ENCODE assay signal across 8 cellular contexts in genomic region chr19:17333611-17334413, GRCh38. TPM values are rescaled to one million over a fixed set of nuclear protein-coding genes. Genes with fewer than 3 reads are reported as not detected.
A peak's percentile ranks its signal among the peaks of the same experiment; 100 is the strongest.
DNase-seq lines count a peak whose midpoint lies in the region; ATAC-seq and TF ChIP-seq lines count a peak whose summit lies in the region.

No MANE protein-coding gene starts in this region.

- no peaks in the 10 kb centered on the region for H3K9me3 Mint-ChIP-seq in naive thymus-derived CD8-positive, alpha-beta T cell

- no peaks in the 10 kb centered on the region for H3K27me3 ChIP-seq in MG63
- no peaks in the 10 kb centered on the region for H3K27me3 ChIP-seq in effector memory CD4-positive, alpha-beta T cell (replicated peaks; ENCODE audit: control insufficient read depth, insufficient read depth, low read length, poor library complexity, severe bottlenecking)
- peaks cover 13% of the 10 kb centered on the region for H3K27me3 ChIP-seq in suprapubic skin

- H3K27ac ChIP-seq in effector memory CD4-positive, alpha-beta T cell (ENCODE audit: insufficient read depth, low read length, poor library complexity, severe bottlenecking) = peak overlapping the region; percentile 66
- peak overlapping the region; percentile 78 for H3K27ac ChIP-seq in suprapubic skin

- DNase-seq in GF-D8 (lab: John Stamatoyannopoulos, UW) = peak; percentile 24
- peak; percentile 57 for DNase-seq in MG63
- peak; percentile 81 to 84 for DNase-seq in activated CD4-positive, alpha-beta T cell treated with anti-CD3 and anti-CD28 coated beads, Interleukin-2, amount 50 U/mL, for 48 hours
- DNase-seq in effector memory CD4-positive, alpha-beta T cell = peak; percentile 44 to 61 (median 45)
- DNase-seq in naive thymus-derived CD8-positive, alpha-beta T cell = peak in 9 of 10 donors; percentile 36 to 79 (median 57)
- DNase-seq in suprapubic skin (ENCODE audit: low spot score in 2 of 2) = peak in 1 of 2 donors; percentile 76

- peak overlapping the region; percentile 69 for H3K4me3 ChIP-seq in MG63
- peak overlapping the region; percentile 81 for H3K4me3 ChIP-seq in effector memory CD4-positive, alpha-beta T cell (ENCODE audit: insufficient read depth, low read depth, low read length, poor library complexity, severe bottlenecking)
- peak overlapping the region; percentile 74 for H3K4me3 ChIP-seq in suprapubic skin

- no peaks in the 10 kb centered on the region for H3K27me3 Mint-ChIP-seq in naive thymus-derived CD8-positive, alpha-beta T cell

- WGBS in suprapubic skin = 31% methylated on average over 18 of the region's 52 CpGs

- no peak for TF ChIP-seq EP300 in suprapubic skin (IDR thresholded peaks at IDR 0.05)

- ATAC-seq in naive thymus-derived CD8-positive, alpha-beta T cell = peak; percentile 9 to 10
- no peak for ATAC-seq in HG03520 (IDR thresholded peaks at IDR 0.05; ENCODE audit: unreplicated experiment)
- ATAC-seq in GM21576 (IDR thresholded peaks at IDR 0.05; ENCODE audit: unreplicated experiment) = no peak

- POLR2A ChIA-PET in naive thymus-derived CD8-positive, alpha-beta T cell (lab: Charles Lee) = interaction anchor here (0.6 to 4.6 kb wide), 12 partner anchors 9 to 107 kb away, joined by 3 to 36 read pairs (median 4); partner anchors contain the start of genes ABHD8, BABAM1, DDA1 and MRPL34

- peaks cover 14 to 63% (median 50%) of the 10 kb centered on the region in 4 donors for H3K4me1 Mint-ChIP-seq in naive thymus-derived CD8-positive, alpha-beta T cell

- H3K36me3 ChIP-seq in MG63 (peaks cover 14% of the 10 kb centered on the region), suprapubic skin (no peaks in the 10 kb centered on the region)
- H3K36me3 ChIP-seq in effector memory CD4-positive, alpha-beta T cell (ENCODE audit: control insufficient read depth, insufficient read depth, low read length) = no peaks in the 10 kb centered on the region

- no peak for TF ChIP-seq CTCF in suprapubic skin (IDR thresholded peaks at IDR 0.05)

- TF ChIP-seq POLR2A in suprapubic skin (IDR thresholded peaks at IDR 0.05) = no peak

- H3K4me3 Mint-ChIP-seq in naive thymus-derived CD8-positive, alpha-beta T cell = peak overlapping the region; percentile 78 to 91 (median 87)

- peaks cover 41% of the 10 kb centered on the region for H3K4me1 ChIP-seq in effector memory CD4-positive, alpha-beta T cell (ENCODE audit: control insufficient read depth, insufficient read depth, low read length, poor library complexity, severe bottlenecking)
- peaks cover 51% of the 10 kb centered on the region for H3K4me1 ChIP-seq in suprapubic skin

- H3K9me3 ChIP-seq in MG63 = peaks cover 2% of the 10 kb centered on the region; the same call in 1 of the 2 replicates
- H3K9me3 ChIP-seq in effector memory CD4-positive, alpha-beta T cell (ENCODE audit: control insufficient read depth, low read length) = no peaks in the 10 kb centered on the region
- no peaks in the 10 kb centered on the region for H3K9me3 ChIP-seq in suprapubic skin

- peak overlapping the region in 9 of 10 donors; percentile 39 to 93 (median 77) for H3K27ac Mint-ChIP-seq in naive thymus-derived CD8-positive, alpha-beta T cell

- H3K36me3 Mint-ChIP-seq in naive thymus-derived CD8-positive, alpha-beta T cell = no peaks in the 10 kb centered on the region

RNA-seq across cellular contexts. Expression of gene ANO8, which starts 0.8 kb away (rescaled TPM):
- 1.4 and 3.6 TPM in 2 replicates for total RNA-seq in MG63 (2014; rRNA removed; shearing (Covaris generic); ENCODE audit: low replicate concordance)
- 10 to 100 TPM; 15.7 to 18.4 TPM for total RNA-seq in naive thymus-derived CD8-positive, alpha-beta T cell
- polyA plus RNA-seq in naive thymus-derived CD8-positive, alpha-beta T cell = under 1 TPM; 0.08 to 0.29 (median 0.20) TPM
- 10 to 100 TPM; 29.9 to 47.1 (median 37.1) TPM for total RNA-seq in suprapubic skin

RNA-seq across cellular contexts. Expression of gene GTPBP3, which starts 3.5 kb away (rescaled TPM):
- total RNA-seq in MG63 (2014; rRNA removed; shearing (Covaris generic); ENCODE audit: low replicate concordance) = 23.2 and 25.7 TPM in 2 replicates
- 10 to 100 TPM; 51.4 to 55.6 TPM for total RNA-seq in naive thymus-derived CD8-positive, alpha-beta T cell
- polyA plus RNA-seq in naive thymus-derived CD8-positive, alpha-beta T cell = 10 to 100 TPM in 2 of 3 donors, 1 to 10 TPM in 1; 6.6 to 13.6 (median 10.3) TPM
- 10 to 100 TPM; 18.7 to 29.0 (median 25.2) TPM for total RNA-seq in suprapubic skin

RNA-seq across cellular contexts. Expression of gene DDA1, which starts 24.4 kb away (rescaled TPM):
- total RNA-seq in MG63 (2014; rRNA removed; shearing (Covaris generic); ENCODE audit: low replicate concordance) = 9.1 and 11.6 TPM in 2 replicates
- 10 to 100 TPM; 31.2 to 32.2 TPM for total RNA-seq in naive thymus-derived CD8-positive, alpha-beta T cell
- polyA plus RNA-seq in naive thymus-derived CD8-positive, alpha-beta T cell = 10 to 100 TPM; 23.7 to 32.6 (median 23.9) TPM
- total RNA-seq in suprapubic skin = 10 to 100 TPM; 17.9 to 35.2 (median 22.8) TPM

RNA-seq across cellular contexts. Expression of gene MRPL34, which starts 28.1 kb away (rescaled TPM):
- 17.2 and 26.2 TPM in 2 replicates for total RNA-seq in MG63 (2014; rRNA removed; shearing (Covaris generic); ENCODE audit: low replicate concordance)
- 10 to 100 TPM; 69.3 to 71.1 TPM for total RNA-seq in naive thymus-derived CD8-positive, alpha-beta T cell
- 100 to 1,000 TPM; 216 to 221 (median 221) TPM for polyA plus RNA-seq in naive thymus-derived CD8-positive, alpha-beta T cell
- 10 to 100 TPM; 42.7 to 89.5 (median 73.1) TPM for total RNA-seq in suprapubic skin

RNA-seq across cellular contexts. Expression of gene ABHD8, which starts 30.6 kb away (rescaled TPM):
- total RNA-seq in MG63 (2014; rRNA removed; shearing (Covaris generic); ENCODE audit: low replicate concordance) = 1.3 TPM in 1 of 2 replicates, not detected in the other
- 10 to 100 TPM; 10.4 TPM for total RNA-seq in naive thymus-derived CD8-positive, alpha-beta T cell
- polyA plus RNA-seq in naive thymus-derived CD8-positive, alpha-beta T cell = 1 to 10 TPM; 6.4 to 9.2 (median 9.0) TPM
- total RNA-seq in suprapubic skin = 10 to 100 TPM in 3 of 4 donors, 1 to 10 TPM in 1; 9.7 to 15.7 (median 13.6) TPM

Comparison
In these comparisons a context has a peak if more than half of its experiments do, and no peak if none do; other contexts are left out.
1. ATAC-seq: peak in naive thymus-derived CD8-positive, alpha-beta T cell (2 of 2); none in HG03520 (single experiment) and GM21576 (single experiment).
2. Peak in every context shown above with its lines, with median percentiles within 50 percentile points of each other: H3K4me3 ChIP-seq.